34 cellular contexts compared by ENCODE assay signal in genomic region chr16:58695368-58695767, GRCh38.
"Had no signal": no experiment of that assay in that cellular context is flagged by ENCODE, and none has a peak within 500 bp of the region (broad histone marks: within the 10 kb centered on the region; RNA-seq: fewer than 3 reads in every experiment).

No MANE protein-coding gene starts in this region.

- H3K4me1 ChIP-seq: adrenal gland, ascending aorta, breast epithelium had no signal

- DNase-seq: activated effector memory CD4-positive, alpha-beta T cell treated with anti-CD3 and anti-CD28 coated beads, Interleukin-2, amount 50 U/mL, for 16 hours; activated effector memory CD4-positive, alpha-beta T cell treated with Interleukin-2 at 50 U/mL for 16 hours; activated gamma-delta T cell; activated gamma-delta T cell treated with Interleukin-2 at 50 U/mL for 16 hours; activated naive CD4-positive, alpha-beta T cell; activated naive CD4-positive, alpha-beta T cell treated with anti-CD3 and anti-CD28 coated beads for 36 hours; activated naive CD4-positive, alpha-beta T cell treated with anti-CD3 and anti-CD28 coated beads, Interleukin-2, amount 10 ng/mL, durations not matched to agents 7 days and 5 days; activated naive CD4-positive, alpha-beta T cell treated with anti-CD3 and anti-CD28 coated beads, Interleukin-2, amount 50 U/mL, for 16 hours; activated naive CD4-positive, alpha-beta T cell treated with Interleukin-2 at 50 U/mL for 16 hours; activated naive CD8-positive, alpha-beta T cell treated with anti-CD3 and anti-CD28 coated beads for 36 hours; activated naive CD8-positive, alpha-beta T cell treated with anti-CD3 and anti-CD28 coated beads, Interleukin-2, amount 10 ng/mL, durations not matched to agents 7 days and 5 days; activated naive CD8-positive, alpha-beta T cell treated with anti-CD3 and anti-CD28 coated beads, Interleukin-2, amount 50 U/mL, for 24 hours; activated T-cell treated with anti-CD3 and anti-CD28 coated beads, Interleukin-2, amount 50 U/mL, for 1 hour; activated T-cell treated with anti-CD3 and anti-CD28 coated beads, Interleukin-2, amount 50 U/mL, for 24 hours; activated T-cell treated with anti-CD3 and anti-CD28 coated beads, Interleukin-2, amount 50 U/mL, for 4 hours; activated T-cell treated with anti-CD3 and anti-CD28 coated beads, Interleukin-2, amount 50 U/mL, for 48 hours; activated T-cell treated with anti-CD3 and anti-CD28 coated beads, Interleukin-2, amount 50 U/mL, for 72 hours; adrenal gland; amniotic stem cell; amygdala; anterior cingulate cortex; aorta; body of pancreas; brain microvascular endothelial cell; caudate nucleus; central memory CD4-positive, alpha-beta T cell; cerebellar nuclear complex had no signal

- H3K4me3 ChIP-seq: adrenal gland, ascending aorta, body of pancreas, breast epithelium, cardiac muscle cell had no signal

- ATAC-seq: activated naive CD4-positive, alpha-beta T cell treated with anti-CD3 and anti-CD28 coated beads, Interleukin-2, amount 50 U/mL, for 72 hours; activated naive CD8-positive, alpha-beta T cell treated with anti-CD3 and anti-CD28 coated beads, Interleukin-2, amount 50 U/mL, for 24 hours; activated T-cell treated with anti-CD3 and anti-CD28 coated beads, Interleukin-2, amount 50 U/mL, for 4 hours; activated T-cell treated with anti-CD3 and anti-CD28 coated beads, Interleukin-2, amount 50 U/mL, for 72 hours; activated T-helper 17 cell treated with anti-CD3 and anti-CD28 coated beads, Interleukin-2, amount 50 U/mL, for 72 hours; body of pancreas had no signal

- H3K9me3 ChIP-seq: adrenal gland, ascending aorta, body of pancreas, breast epithelium had no signal

- H3K27ac ChIP-seq: adrenal gland, ascending aorta, body of pancreas, brain microvascular endothelial cell, breast epithelium, cardiac muscle cell had no signal

- H3K36me3 ChIP-seq: adrenal gland, ascending aorta, brain microvascular endothelial cell, breast epithelium, cardiac muscle cell had no signal

- FAIRE-seq: astrocyte, bronchial epithelial cell had no signal

- H3K27me3 ChIP-seq: adrenal gland, ascending aorta, body of pancreas, breast epithelium, cardiac muscle cell had no signal
